ENCODE assay signal across 3 cellular contexts in the genomic region with DNA sequence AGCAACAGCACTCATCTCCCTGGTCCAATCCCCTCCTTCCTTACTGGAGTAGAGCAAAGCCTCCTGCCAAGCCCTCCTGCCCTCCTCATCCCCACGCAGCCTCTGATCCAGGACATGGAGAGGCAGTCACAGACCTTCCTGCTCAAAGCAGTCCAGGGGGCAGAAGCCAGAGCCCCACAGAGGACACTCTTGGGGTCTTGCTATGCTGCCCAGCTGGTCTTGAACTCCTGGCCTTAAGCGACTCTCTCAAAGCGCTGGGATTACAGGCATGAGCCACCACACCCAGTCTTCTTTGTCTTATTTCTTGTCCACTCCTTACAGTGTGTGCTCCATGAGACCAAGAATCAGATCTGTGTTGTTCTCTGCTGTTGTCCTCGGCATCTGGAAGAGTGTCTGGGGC.
TF ChIP-seq lines count a peak whose summit lies in the region.

No MANE protein-coding gene starts in this region.

TF ChIP-seq in HEK293, 187 proteins besides CTCF, POLR2A, EP300 and RAD21:
- TF ChIP-seq ZNF48 (tag by site-specific recombination; IDR thresholded peaks at IDR 0.05) = no peak
- TF ChIP-seq ZNF121 (tag by site-specific recombination; IDR thresholded peaks at IDR 0.05) = 0 out of 2 replicates have a peak, but pooled peaks have one; percentile 61
- no peak for TF ChIP-seq SCRT1 (tag by site-specific recombination; IDR thresholded peaks at IDR 0.05; ENCODE audit: borderline replicate concordance)

TF ChIP-seq in K562, 482 proteins besides CTCF, POLR2A, EP300 and RAD21:
- TF ChIP-seq JUN (IDR thresholded peaks at IDR 0.05; ENCODE audit: borderline replicate concordance, low read depth, low read length) (no peak), JUN (CRISPR knock-in tag; IDR thresholded peaks at IDR 0.05; ENCODE audit: borderline replicate concordance) (no peak), ZNF121 (CRISPR knock-in tag; conservative IDR thresholded peaks at IDR 0.05) (peak; percentile 79)
TF ChIP-seq in K562: peak in this region for 1.

TF ChIP-seq in HepG2, 621 proteins besides CTCF, POLR2A, EP300 and RAD21:
- no peak for TF ChIP-seq TP53 (CRISPR knock-in tag; conservative IDR thresholded peaks at IDR 0.05)
- no peak for TF ChIP-seq CHCHD3 (CRISPR knock-in tag; IDR thresholded peaks at IDR 0.05)
- TF ChIP-seq ZNF121 (CRISPR knock-in tag; IDR thresholded peaks at IDR 0.05) = peak; percentile 75
